ENCODE assay signal across 20 cellular contexts in genomic region chr7:68438016-68438415, GRCh38.
"Had no signal": no experiment of that assay in that cellular context is flagged by ENCODE, and none has a peak within 500 bp of the region (broad histone marks: within the 10 kb centered on the region; RNA-seq: fewer than 3 reads in every experiment).

No MANE protein-coding gene starts in this region.

- H3K4me3 Mint-ChIP-seq: naive thymus-derived CD4-positive, alpha-beta T cell; nephron progenitor cell; stimulated activated naive B cell treated with anti-CD40 and anti-IgM and Interleukin-4, amounts not matched to agents 10 μg/mL and 1 μg/mL and 100 μg/mL, for 72 hours; stimulated activated naive CD8-positive, alpha-beta T cell treated with anti-CD3 and anti-CD28 coated beads, Interleukin-15, amount 100 ng/mL, for 72 hours had no signal

- ATAC-seq: esophagus mucosa; heart left ventricle; naive thymus-derived CD4-positive, alpha-beta T cell; sciatic nerve; stimulated activated naive B cell treated with anti-CD40 and anti-IgM and Interleukin-4, amounts not matched to agents 10 μg/mL and 1 μg/mL and 100 μg/mL, for 72 hours; stimulated activated naive CD8-positive, alpha-beta T cell treated with anti-CD3 and anti-CD28 coated beads, Interleukin-15, amount 100 ng/mL, for 72 hours; upper lobe of right lung had no signal

- H3K27me3 Mint-ChIP-seq: naive thymus-derived CD4-positive, alpha-beta T cell; stimulated activated naive B cell treated with anti-CD40 and anti-IgM and Interleukin-4, amounts not matched to agents 10 μg/mL and 1 μg/mL and 100 μg/mL, for 72 hours; stimulated activated naive CD8-positive, alpha-beta T cell treated with anti-CD3 and anti-CD28 coated beads, Interleukin-15, amount 100 ng/mL, for 72 hours had no signal

- H3K27ac ChIP-seq: heart left ventricle, spleen, testis, tibial nerve, upper lobe of right lung, vagina had no signal

- H3K9me3 ChIP-seq: heart left ventricle, testis, upper lobe of right lung, vagina had no signal

- H3K36me3 ChIP-seq: heart left ventricle, spleen, tibial nerve, upper lobe of right lung, vagina had no signal

- H3K27ac Mint-ChIP-seq: naive thymus-derived CD4-positive, alpha-beta T cell; nephron progenitor cell; stimulated activated naive B cell treated with anti-CD40 and anti-IgM and Interleukin-4, amounts not matched to agents 10 μg/mL and 1 μg/mL and 100 μg/mL, for 72 hours; stimulated activated naive CD8-positive, alpha-beta T cell treated with anti-CD3 and anti-CD28 coated beads, Interleukin-15, amount 100 ng/mL, for 72 hours had no signal

- H3K9me3 Mint-ChIP-seq: nephron progenitor cell had no signal

- H3K27me3 ChIP-seq: heart left ventricle, spleen, testis, tibial nerve, upper lobe of right lung, vagina had no signal

- H3K4me1 ChIP-seq: heart left ventricle, spleen, upper lobe of right lung, vagina had no signal

- DNase-seq: effector memory CD4-positive, alpha-beta T cell; heart left ventricle; hypothalamus; kidney glomerular epithelial cell; mesendoderm; naive thymus-derived CD4-positive, alpha-beta T cell; nephron progenitor cell; posterior cingulate gyrus; spleen; stimulated activated CD4-positive, alpha-beta T cell treated with anti-CD3 and anti-CD28 coated beads, Interleukin-15, amount 100 ng/mL, for 24 hours; stimulated activated CD4-positive, alpha-beta T cell treated with anti-CD3 and anti-CD28 coated beads, Interleukin-1b, Interleukin-23, amount 100 ng/mL, for 48 hours; stimulated activated CD4-positive, alpha-beta T cell treated with anti-CD3 and anti-CD28 coated beads, Interleukin-4, amount 100 ng/mL, for 4 hours; stimulated activated naive B cell treated with anti-CD40 and anti-IgM and Interleukin-4, amounts not matched to agents 10 μg/mL and 1 μg/mL and 100 μg/mL, for 72 hours; stimulated activated naive CD8-positive, alpha-beta T cell treated with anti-CD3 and anti-CD28 coated beads, Interleukin-15, amount 100 ng/mL, for 72 hours; testis; upper lobe of right lung had no signal

- H3K4me3 ChIP-seq: heart left ventricle, spleen, testis, tibial nerve, upper lobe of right lung, vagina had no signal

- H3K4me1 Mint-ChIP-seq: naive thymus-derived CD4-positive, alpha-beta T cell; stimulated activated naive B cell treated with anti-CD40 and anti-IgM and Interleukin-4, amounts not matched to agents 10 μg/mL and 1 μg/mL and 100 μg/mL, for 72 hours; stimulated activated naive CD8-positive, alpha-beta T cell treated with anti-CD3 and anti-CD28 coated beads, Interleukin-15, amount 100 ng/mL, for 72 hours had no signal
